11 cellular contexts compared by ENCODE assay signal in the genomic region with DNA sequence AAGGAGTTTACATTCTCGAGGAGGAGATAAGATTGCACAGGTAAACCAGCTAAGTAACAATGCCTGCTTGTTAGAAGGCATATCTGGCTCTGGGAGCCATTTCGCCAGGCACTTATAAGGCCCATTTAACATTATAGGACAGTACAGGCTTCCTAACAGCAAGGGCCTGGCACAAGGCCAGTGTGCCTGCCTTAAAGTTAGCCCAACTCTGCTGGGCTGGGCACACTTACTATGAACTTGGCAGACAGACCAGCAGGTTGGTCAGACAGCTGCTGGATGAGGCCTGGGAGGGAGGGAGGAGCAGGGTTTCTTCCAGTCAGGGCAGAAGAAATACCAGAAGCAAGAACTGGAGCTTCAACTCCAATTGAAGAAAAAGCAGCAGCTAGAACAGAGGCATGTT. TPM values are rescaled to one million over a fixed set of nuclear protein-coding genes. Genes with fewer than 3 reads are reported as not detected.
DNase-seq lines count a peak whose midpoint lies in the region; ATAC-seq and TF ChIP-seq lines count a peak whose summit lies in the region.
"Had no signal": no experiment of that assay in that cellular context is flagged by ENCODE, and none has a peak within 500 bp of the region (broad histone marks: within the 10 kb centered on the region; RNA-seq: fewer than 3 reads in every experiment).

No MANE protein-coding gene starts in this region.

- CTCF ChIA-PET in Calu3 (lab: Charles Lee): interaction anchor here (0.7 to 1.1 kb wide), 3 partner anchors 22 to 84 kb away, joined by 3 to 5 read pairs (median 4); no protein-coding TSS in a partner anchor

- no TSS peak for BruUV-seq in Calu3 (replicated peaks; lab: Mats Ljungman, UMichigan)

- intact Hi-C loops in Calu3 (cut with micrococcal nuclease; ENCODE audit: unreplicated experiment): loop anchor here (10.0 kb wide), 1 partner anchor 130 kb away; no protein-coding TSS in a partner anchor

- DNase-seq in Calu3: peak; percentile 24
- peak; percentile 67 for DNase-seq in NCI-H226
- peak; percentile 77 for DNase-seq in myocyte (ENCODE audit: low read depth)
- no peak for DNase-seq in NK-92 treated with Interleukin-12 subunit alpha and Interleukin-12 subunit beta, amount 100 ng/mL, for 24 hours (lab: John Stamatoyannopoulos, UW)
- DNase-seq in SIG-M5 (lab: John Stamatoyannopoulos, UW): no peak
- DNase-seq: activated CD8-positive, alpha-beta T cell treated with anti-CD3 and anti-CD28 coated beads, Interleukin-2, amount 10 ng/mL, durations not matched to agents 7 days and 5 days; stimulated activated CD4-positive, alpha-beta T cell treated with anti-CD3 and anti-CD28 coated beads, Interleukin-12 subunit alpha, Interleukin-12 subunit beta, amount 100 ng/mL, for 4 hours had no signal

- peaks cover 35% of the 10 kb centered on the region for H3K4me1 Mint-ChIP-seq in Calu3 (ENCODE audit: low read depth, unreplicated experiment)

- H3K4me3 Mint-ChIP-seq in Calu3 (ENCODE audit: low read depth, unreplicated experiment): no peak overlapping the region
- H3K4me3 Mint-ChIP-seq: activated CD8-positive, alpha-beta T cell treated with anti-CD3 and anti-CD28 coated beads, Interleukin-2, amount 10 ng/mL, durations not matched to agents 7 days and 5 days; IgD-negative memory B cell had no signal

- TF ChIP-seq CTCF in Calu3 (IDR thresholded peaks at IDR 0.05; ENCODE audit: unreplicated experiment): no peak

- H3K9me3 Mint-ChIP-seq in Calu3 (ENCODE audit: low read depth, unreplicated experiment): no peaks in the 10 kb centered on the region

- peaks cover 24% of the 10 kb centered on the region for H3K27me3 Mint-ChIP-seq in Calu3 (ENCODE audit: unreplicated experiment)

- ATAC-seq in esophagus mucosa (peak; percentile 70), GM21619 (IDR thresholded peaks at IDR 0.05; ENCODE audit: unreplicated experiment) (no peak), GM18858 (IDR thresholded peaks at IDR 0.05; ENCODE audit: unreplicated experiment) (no peak)
- ATAC-seq: activated CD8-positive, alpha-beta T cell treated with anti-CD3 and anti-CD28 coated beads, Interleukin-2, amount 10 ng/mL, durations not matched to agents 7 days and 5 days had no signal

- H3K36me3 Mint-ChIP-seq in Calu3 (ENCODE audit: insufficient read depth, unreplicated experiment): peaks cover 21% of the 10 kb centered on the region
- H3K36me3 Mint-ChIP-seq: IgD-negative memory B cell had no signal

- H3K27ac Mint-ChIP-seq in Calu3 (ENCODE audit: unreplicated experiment): no peak overlapping the region
- H3K27ac Mint-ChIP-seq: activated CD8-positive, alpha-beta T cell treated with anti-CD3 and anti-CD28 coated beads, Interleukin-2, amount 10 ng/mL, durations not matched to agents 7 days and 5 days; IgD-negative memory B cell had no signal

RNA-seq across cellular contexts. Expression of gene CACHD1, which starts 4.7 kb away (rescaled TPM):
- total RNA-seq in Calu3 (2022): 2.5 and 3.5 TPM in 2 replicates
- 2.8 TPM for total RNA-seq in esophagus mucosa
- not detected in 2 replicates for total RNA-seq in myocyte
- polyA plus RNA-seq in myocyte (2012): 0.11 TPM

Comparison
In these comparisons a context has a peak if more than half of its experiments do, and no peak if none do; other contexts are left out.
1. DNase-seq: peak in Calu3 (single experiment), NCI-H226 (single experiment) and myocyte (single experiment); none in NK-92 treated with Interleukin-12 subunit alpha and Interleukin-12 subunit beta, amount 100 ng/mL, for 24 hours (single experiment) and SIG-M5 (single experiment).